Comparison of ENCODE assay signal across 8 cellular contexts in genomic region chr11:92886243-92886905, GRCh38.
DNase-seq lines count a peak whose midpoint lies in the region; ATAC-seq lines count a peak whose summit lies in the region.

No MANE protein-coding gene starts in this region.

- no peaks in the 10 kb centered on the region for H3K9me3 Mint-ChIP-seq in stimulated activated naive B cell treated with anti-CD40 and anti-IgM and Interleukin-4, amounts not matched to agents 10 μg/mL and 1 μg/mL and 100 μg/mL, for 72 hours

- H3K4me1 Mint-ChIP-seq in stimulated activated naive B cell treated with anti-CD40 and anti-IgM and Interleukin-4, amounts not matched to agents 10 μg/mL and 1 μg/mL and 100 μg/mL, for 72 hours: no peaks in the 10 kb centered on the region

- no peaks in the 10 kb centered on the region for H3K27me3 Mint-ChIP-seq in stimulated activated naive B cell treated with anti-CD40 and anti-IgM and Interleukin-4, amounts not matched to agents 10 μg/mL and 1 μg/mL and 100 μg/mL, for 72 hours

- peak; percentile 71 for DNase-seq in COLO668 (lab: John Stamatoyannopoulos, UW; ENCODE audit: unreplicated experiment)
- peak; percentile 66 for DNase-seq in NCI-H2196 (lab: John Stamatoyannopoulos, UW; ENCODE audit: unreplicated experiment)
- peak; percentile 33 for DNase-seq in amniotic epithelial cell (ENCODE audit: low read depth)
- peak; percentile 69 for DNase-seq in hepatic stellate cell (ENCODE audit: low spot score)
- DNase-seq in stimulated activated naive B cell treated with anti-CD40 and anti-IgM and Interleukin-4, amounts not matched to agents 10 μg/mL and 1 μg/mL and 100 μg/mL, for 72 hours: peak; percentile 9
- no peak for DNase-seq in NK-92 treated with Interleukin-12 subunit alpha and Interleukin-12 subunit beta, amount 100 ng/mL, for 24 hours (lab: John Stamatoyannopoulos, UW)

- H3K36me3 Mint-ChIP-seq in stimulated activated naive B cell treated with anti-CD40 and anti-IgM and Interleukin-4, amounts not matched to agents 10 μg/mL and 1 μg/mL and 100 μg/mL, for 72 hours: no peaks in the 10 kb centered on the region

- no peak overlapping the region for H3K27ac Mint-ChIP-seq in stimulated activated naive B cell treated with anti-CD40 and anti-IgM and Interleukin-4, amounts not matched to agents 10 μg/mL and 1 μg/mL and 100 μg/mL, for 72 hours

- peak; percentile 74 for ATAC-seq in GM18520 (IDR thresholded peaks at IDR 0.05; ENCODE audit: unreplicated experiment)
- peak; percentile 73 for ATAC-seq in HG03175 (IDR thresholded peaks at IDR 0.05; ENCODE audit: unreplicated experiment)
- peak; percentile 77 to 85 for ATAC-seq in stimulated activated naive B cell treated with anti-CD40 and anti-IgM and Interleukin-4, amounts not matched to agents 10 μg/mL and 1 μg/mL and 100 μg/mL, for 72 hours (replicated peaks)

- no peak overlapping the region for H3K4me3 Mint-ChIP-seq in stimulated activated naive B cell treated with anti-CD40 and anti-IgM and Interleukin-4, amounts not matched to agents 10 μg/mL and 1 μg/mL and 100 μg/mL, for 72 hours
